Comparison of ENCODE assay signal across 27 cellular contexts in genomic region chr1:237296861-237297260, GRCh38.
"Had no signal": no experiment of that assay in that cellular context is flagged by ENCODE, and none has a peak within 500 bp of the region (broad histone marks: within the 10 kb centered on the region; RNA-seq: fewer than 3 reads in every experiment).

No MANE protein-coding gene starts in this region.

- DNase-seq: stimulated activated CD4-positive, alpha-beta T cell treated with anti-CD3 and anti-CD28 coated beads, Interleukin-2, amount 100 ng/mL, for 48 hours; stimulated activated CD4-positive, alpha-beta T cell treated with anti-CD3 and anti-CD28 coated beads, Interleukin-4, amount 100 ng/mL, for 1 hour; stimulated activated CD4-positive, alpha-beta T cell treated with anti-CD3 and anti-CD28 coated beads, Interleukin-4, amount 100 ng/mL, for 24 hours; stimulated activated CD4-positive, alpha-beta T cell treated with anti-CD3 and anti-CD28 coated beads, Interleukin-4, amount 100 ng/mL, for 4 hours; stimulated activated CD8-positive, alpha-beta memory T cell treated with anti-CD3 and anti-CD28 coated beads, Interleukin-4, amount 100 ng/mL, for 48 hours; stimulated activated naive B cell treated with anti-CD40 and anti-IgM and Interleukin-4, amounts not matched to agents 10 μg/mL and 1 μg/mL and 100 μg/mL, for 72 hours; stimulated activated naive CD4-positive, alpha-beta T cell; stimulated activated naive CD4-positive, alpha-beta T cell treated with Interleukin-2 at 50 U/mL for 16 hours; stimulated activated naive CD8-positive, alpha-beta T cell treated with anti-CD3 and anti-CD28 coated beads, Interleukin-15, amount 100 ng/mL, for 72 hours; stimulated activated naive CD8-positive, alpha-beta T cell treated with anti-CD3 and anti-CD28 coated beads, Interleukin-15, Interleukin-2, amounts not matched to agents 100 U/mL and 50 U/mL, for 24 hours; stomach; substantia nigra; testis; thyroid gland; tibial artery; transverse colon; trophoblast cell; upper lobe of left lung; upper lobe of right lung; uterus had no signal

- ATAC-seq: stimulated activated effector memory CD8-positive, alpha-beta T cell treated with anti-CD3 and anti-CD28 coated beads, Interleukin-12 subunit alpha, Interleukin-12 subunit beta, amount 100 ng/mL, for 72 hours; stimulated activated memory B cell treated with anti-CD40 and anti-IgM and Interleukin-4, amounts not matched to agents 10 μg/mL and 1 μg/mL and 100 μg/mL, for 72 hours; stimulated activated naive B cell treated with anti-CD40 and anti-IgM and Interleukin-4, amounts not matched to agents 10 μg/mL and 1 μg/mL and 100 μg/mL, for 72 hours; stimulated activated naive CD8-positive, alpha-beta T cell treated with anti-CD3 and anti-CD28 coated beads, Interleukin-15, amount 100 ng/mL, for 72 hours; stimulated activated naive CD8-positive, alpha-beta T cell treated with anti-CD3 and anti-CD28 coated beads, Interleukin-15, Interleukin-2, amounts not matched to agents 100 U/mL and 50 U/mL, for 24 hours; upper lobe of right lung had no signal

- H3K4me1 ChIP-seq: suprapubic skin, testis, thyroid gland, tibial artery, tibial nerve, transverse colon, upper lobe of left lung, upper lobe of right lung, uterus, vagina had no signal

- H3K4me3 ChIP-seq: stomach, suprapubic skin, testis, thoracic aorta, thyroid gland, tibial artery, tibial nerve, transverse colon, upper lobe of left lung, upper lobe of right lung, uterus, vagina had no signal

- H3K9me3 ChIP-seq: stomach, suprapubic skin, testis, thoracic aorta, thyroid gland, tibial artery, tibial nerve, transverse colon, upper lobe of left lung, upper lobe of right lung, uterus, vagina had no signal

- FAIRE-seq: urothelium cell line had no signal

- H3K27ac ChIP-seq: stomach, suprapubic skin, testis, thoracic aorta, thyroid gland, tibial artery, tibial nerve, transverse colon, upper lobe of left lung, upper lobe of right lung, uterus, vagina had no signal

- H3K36me3 ChIP-seq: stomach, suprapubic skin, thoracic aorta, thyroid gland, tibial artery, tibial nerve, transverse colon, upper lobe of left lung, upper lobe of right lung, uterus, vagina had no signal

- H3K27me3 ChIP-seq: stomach, suprapubic skin, testis, thyroid gland, tibial artery, tibial nerve, transverse colon, upper lobe of left lung, upper lobe of right lung, uterus, vagina had no signal
